In the genomic region with DNA sequence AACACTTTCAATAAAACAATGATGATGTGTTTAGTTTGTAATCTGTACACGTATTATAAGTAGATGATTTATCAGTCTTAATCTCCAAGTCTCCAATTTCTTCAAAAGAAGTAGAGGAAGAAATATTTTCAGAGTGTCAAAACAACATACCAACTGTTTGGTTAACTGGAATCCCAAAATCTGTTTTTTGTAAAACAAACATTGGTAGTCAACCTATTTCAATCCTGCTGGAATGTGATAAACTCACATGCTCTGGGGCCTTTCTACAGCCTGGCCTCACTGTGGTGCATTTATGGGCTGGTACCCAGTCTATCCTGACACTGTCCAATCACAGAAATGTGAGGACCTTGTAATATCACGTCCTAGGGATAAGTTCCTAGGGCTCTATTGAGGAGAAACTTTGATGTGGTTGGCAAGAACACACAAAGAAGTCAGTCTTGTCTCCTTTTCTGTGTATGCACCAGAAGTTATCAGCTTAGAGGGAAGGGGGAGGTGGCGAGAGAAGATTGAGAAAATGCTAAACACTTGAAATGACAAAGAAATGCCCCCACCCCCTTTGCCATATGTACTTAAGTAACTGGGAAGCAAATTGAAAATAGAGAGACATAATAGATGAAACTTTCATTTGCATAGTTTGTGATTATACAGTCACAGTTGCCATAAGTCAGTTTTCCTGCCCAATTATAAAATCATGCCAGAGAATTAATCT, we compare ENCODE assay signal across 1 cellular context.
TF ChIP-seq lines count a peak whose summit lies in the region.

No MANE protein-coding gene starts in this region.

TF ChIP-seq in HepG2, 621 proteins besides CTCF, POLR2A, EP300 and RAD21:
- no peak for TF ChIP-seq ZBTB8A (CRISPR knock-in tag; IDR thresholded peaks at IDR 0.05; ENCODE audit: borderline replicate concordance, low read depth)
- TF ChIP-seq ESRRA (CRISPR knock-in tag; IDR thresholded peaks at IDR 0.05; ENCODE audit: low read depth): no peak
- TF ChIP-seq ZNF792 (CRISPR knock-in tag; IDR thresholded peaks at IDR 0.05): no peak
- TF ChIP-seq ZNF574 (CRISPR knock-in tag; IDR thresholded peaks at IDR 0.05): no peak
- TF ChIP-seq HMGA1 (CRISPR knock-in tag; conservative IDR thresholded peaks at IDR 0.05): no peak
- TF ChIP-seq, protein P1, sequence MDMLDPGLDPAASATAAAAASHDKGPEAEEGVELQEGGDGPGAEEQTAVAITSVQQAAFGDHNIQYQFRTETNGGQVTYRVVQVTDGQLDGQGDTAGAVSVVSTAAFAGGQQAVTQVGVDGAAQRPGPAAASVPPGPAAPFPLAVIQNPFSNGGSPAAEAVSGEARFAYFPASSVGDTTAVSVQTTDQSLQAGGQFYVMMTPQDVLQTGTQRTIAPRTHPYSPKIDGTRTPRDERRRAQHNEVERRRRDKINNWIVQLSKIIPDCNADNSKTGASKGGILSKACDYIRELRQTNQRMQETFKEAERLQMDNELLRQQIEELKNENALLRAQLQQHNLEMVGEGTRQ (IDR thresholded peaks at IDR 0.05; ENCODE audit: low read depth, low read length): no peak
- TF ChIP-seq, protein P1 (CRISPR knock-in tag; IDR thresholded peaks at IDR 0.05; ENCODE audit: borderline replicate concordance): no peak
- TF ChIP-seq ZNF501 (CRISPR knock-in tag; IDR thresholded peaks at IDR 0.05): no peak
- TF ChIP-seq ZNF30 (CRISPR knock-in tag; IDR thresholded peaks at IDR 0.05): no peak
- TF ChIP-seq CENPBD1 (CRISPR knock-in tag; IDR thresholded peaks at IDR 0.05; ENCODE audit: borderline replicate concordance, low read depth): no peak
- TF ChIP-seq, protein P2, sequence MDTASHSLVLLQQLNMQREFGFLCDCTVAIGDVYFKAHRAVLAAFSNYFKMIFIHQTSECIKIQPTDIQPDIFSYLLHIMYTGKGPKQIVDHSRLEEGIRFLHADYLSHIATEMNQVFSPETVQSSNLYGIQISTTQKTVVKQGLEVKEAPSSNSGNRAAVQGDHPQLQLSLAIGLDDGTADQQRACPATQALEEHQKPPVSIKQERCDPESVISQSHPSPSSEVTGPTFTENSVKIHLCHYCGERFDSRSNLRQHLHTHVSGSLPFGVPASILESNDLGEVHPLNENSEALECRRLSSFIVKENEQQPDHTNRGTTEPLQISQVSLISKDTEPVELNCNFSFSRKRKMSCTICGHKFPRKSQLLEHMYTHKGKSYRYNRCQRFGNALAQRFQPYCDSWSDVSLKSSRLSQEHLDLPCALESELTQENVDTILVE (CRISPR knock-in tag; IDR thresholded peaks at IDR 0.05): no peak
- no peak for TF ChIP-seq MAF1 (CRISPR knock-in tag; IDR thresholded peaks at IDR 0.05; ENCODE audit: borderline replicate concordance)
- no peak for TF ChIP-seq ZNF207 (IDR thresholded peaks at IDR 0.05; ENCODE audit: borderline replicate concordance)
- TF ChIP-seq, protein P3, sequence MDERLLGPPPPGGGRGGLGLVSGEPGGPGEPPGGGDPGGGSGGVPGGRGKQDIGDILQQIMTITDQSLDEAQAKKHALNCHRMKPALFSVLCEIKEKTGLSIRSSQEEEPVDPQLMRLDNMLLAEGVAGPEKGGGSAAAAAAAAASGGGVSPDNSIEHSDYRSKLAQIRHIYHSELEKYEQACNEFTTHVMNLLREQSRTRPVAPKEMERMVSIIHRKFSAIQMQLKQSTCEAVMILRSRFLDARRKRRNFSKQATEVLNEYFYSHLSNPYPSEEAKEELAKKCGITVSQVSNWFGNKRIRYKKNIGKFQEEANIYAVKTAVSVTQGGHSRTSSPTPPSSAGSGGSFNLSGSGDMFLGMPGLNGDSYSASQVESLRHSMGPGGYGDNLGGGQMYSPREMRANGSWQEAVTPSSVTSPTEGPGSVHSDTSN (CRISPR knock-in tag; IDR thresholded peaks at IDR 0.05): no peak
- no peak for TF ChIP-seq NFYC (CRISPR knock-in tag; IDR thresholded peaks at IDR 0.05)
- no peak for TF ChIP-seq SP140L (CRISPR knock-in tag; IDR thresholded peaks at IDR 0.05; ENCODE audit: borderline replicate concordance)
- TF ChIP-seq MTA3 (CRISPR knock-in tag; IDR thresholded peaks at IDR 0.05): no peak
- TF ChIP-seq XBP1 (CRISPR knock-in tag; IDR thresholded peaks at IDR 0.05): no peak
- TF ChIP-seq SMAD9 (CRISPR knock-in tag; IDR thresholded peaks at IDR 0.05): no peak
